In genomic region chr5:2492476-2492875, GRCh38 we compare ENCODE assay signal across 23 cellular contexts.
"Had no signal": no experiment of that assay in that cellular context is flagged by ENCODE, and none has a peak within 500 bp of the region (broad histone marks: within the 10 kb centered on the region; RNA-seq: fewer than 3 reads in every experiment).

No MANE protein-coding gene starts in this region.

- H3K9me3 ChIP-seq: Peyer's patch had no signal

- H3K36me3 ChIP-seq: Peyer's patch, SJSA1 had no signal

- H3K27me3 ChIP-seq: Peyer's patch, SJSA1 had no signal

- DNase-seq: KBM-7; MV-4-11; NCI-H1048; NCI-H1105 treated with DMSO at 0.1 percent for 48 hours; NCI-H1417 treated with DMSO at 0.1 percent for 48 hours; NCI-H146; NCI-H1694 treated with DMSO at 0.1 percent for 48 hours; NCI-H1930; NCI-H2081; NCI-H2107; NCI-H226; NCI-H446; NCI-H510A; NCI-H524 treated with DMSO at 0.1 percent for 48 hours; NCI-H69; NCI-H774; NK-92 treated with Interleukin-12 subunit alpha and Interleukin-12 subunit beta, amount 100 ng/mL, for 24 hours; PC-9; Peyer's patch; Right ventricle myocardium superior; SIG-M5 had no signal

- H3K27ac ChIP-seq: PC-9, Peyer's patch, SJSA1, SK-N-MC had no signal

- H3K4me3 ChIP-seq: PC-9, Peyer's patch, SJSA1, SK-N-MC had no signal

- H2AFZ ChIP-seq: PC-9 had no signal

- H3K4me1 ChIP-seq: Peyer's patch, SJSA1 had no signal

- H3K4me2 ChIP-seq: PC-9 had no signal
